8 cellular contexts compared by ENCODE assay signal in genomic region chr6:109096198-109096597, GRCh38. TPM values are rescaled to one million over a fixed set of nuclear protein-coding genes. Genes with fewer than 3 reads are reported as not detected.
DNase-seq lines count a peak whose midpoint lies in the region; ATAC-seq and TF ChIP-seq lines count a peak whose summit lies in the region.

No MANE protein-coding gene starts in this region.

- H3K4me3 Mint-ChIP-seq in effector memory CD8-positive, alpha-beta T cell: peak overlapping the region; percentile 91 to 94
- peak overlapping the region; percentile 95 for H3K4me3 Mint-ChIP-seq in osteocyte (ENCODE audit: unreplicated experiment)

- no peak for ATAC-seq in effector memory CD8-positive, alpha-beta T cell (replicated peaks)
- no peak for ATAC-seq in HG03378 (IDR thresholded peaks at IDR 0.05; ENCODE audit: unreplicated experiment)

- H3K36me3 ChIP-seq in DOHH2 (ENCODE audit: control insufficient read depth, low read length): peaks cover 3% of the 10 kb centered on the region

- no peaks in the 10 kb centered on the region for H4K20me1 ChIP-seq in DOHH2 (ENCODE audit: control insufficient read depth, insufficient read depth, low read depth, low read length)

- H3K36me3 Mint-ChIP-seq in effector memory CD8-positive, alpha-beta T cell (ENCODE audit: insufficient read depth): peaks cover 10% of the 10 kb centered on the region
- H3K36me3 Mint-ChIP-seq in osteocyte (ENCODE audit: unreplicated experiment): peaks cover 7% of the 10 kb centered on the region

- DNase-seq in NCI-H69 (lab: John Stamatoyannopoulos, UW): peak; percentile 41
- DNase-seq in effector memory CD8-positive, alpha-beta T cell: no peak
- no peak for DNase-seq in osteocyte (ENCODE audit: extremely low spot score, unreplicated experiment)
- no peak for DNase-seq in COLO668 (lab: John Stamatoyannopoulos, UW; ENCODE audit: unreplicated experiment)
- no peak for DNase-seq in hepatic stellate cell (ENCODE audit: low spot score)
- DNase-seq in NCI-H526 (lab: John Stamatoyannopoulos, UW): no peak

- H3K4me1 Mint-ChIP-seq in effector memory CD8-positive, alpha-beta T cell (ENCODE audit: low read depth in 2 of 2): peaks cover 26 to 49% of the 10 kb centered on the region in 2 donors
- peaks cover 38% of the 10 kb centered on the region for H3K4me1 Mint-ChIP-seq in osteocyte (ENCODE audit: unreplicated experiment)

- H3K27me3 Mint-ChIP-seq in effector memory CD8-positive, alpha-beta T cell: no peaks in the 10 kb centered on the region
- no peaks in the 10 kb centered on the region for H3K27me3 Mint-ChIP-seq in osteocyte (ENCODE audit: unreplicated experiment)

- no peak for TF ChIP-seq CTCF in DOHH2 (IDR thresholded peaks at IDR 0.05; ENCODE audit: low read depth, low read length, poor library complexity, severe bottlenecking)
- no peak for TF ChIP-seq CTCF in osteocyte (IDR thresholded peaks at IDR 0.05)

- no peaks in the 10 kb centered on the region for H3K9me3 Mint-ChIP-seq in effector memory CD8-positive, alpha-beta T cell
- no peaks in the 10 kb centered on the region for H3K9me3 Mint-ChIP-seq in osteocyte (ENCODE audit: unreplicated experiment)

- peaks cover 27% of the 10 kb centered on the region for H3K4me1 ChIP-seq in DOHH2 (ENCODE audit: control insufficient read depth, low read length)

- peak overlapping the region in 1 of 2 donors; percentile 98 for H3K27ac Mint-ChIP-seq in effector memory CD8-positive, alpha-beta T cell
- H3K27ac Mint-ChIP-seq in osteocyte (ENCODE audit: unreplicated experiment): peak overlapping the region; percentile 100

- peak overlapping the region; percentile 91 for H3K4me2 ChIP-seq in DOHH2 (ENCODE audit: low read length)

- peaks cover 20% of the 10 kb centered on the region for H3K79me2 ChIP-seq in DOHH2 (ENCODE audit: control insufficient read depth, low read length)

- peaks cover 7% of the 10 kb centered on the region; the same call in 1 of the 2 replicates for H3F3A ChIP-seq in DOHH2 (ENCODE audit: control insufficient read depth, insufficient read depth)

- no peaks in the 10 kb centered on the region for H3K9me2 ChIP-seq in DOHH2 (replicated peaks; ENCODE audit: control insufficient read depth, low read length)

- H3K9me3 ChIP-seq in DOHH2 (ENCODE audit: control insufficient read depth, insufficient read depth, low read length): no peaks in the 10 kb centered on the region

- H3K27ac ChIP-seq in DOHH2 (ENCODE audit: low read depth, low read length): no peak overlapping the region

- peak overlapping the region; percentile 98 for H3K4me3 ChIP-seq in DOHH2 (ENCODE audit: low read length)

- peaks cover 8% of the 10 kb centered on the region; the same call in 1 of the 2 replicates for H3K27me3 ChIP-seq in DOHH2 (ENCODE audit: control insufficient read depth, low read length)

RNA-seq across cellular contexts. Expression of gene CEP57L1, which starts 0.9 kb away (rescaled TPM):
- total RNA-seq in osteocyte: 11.0 and 13.2 TPM in 2 replicates

RNA-seq across cellular contexts. Expression of gene SESN1, which starts 1.6 kb away (rescaled TPM):
- 9.4 and 13.2 TPM in 2 replicates for total RNA-seq in osteocyte
